8 cellular contexts compared by ENCODE assay signal in the genomic region with DNA sequence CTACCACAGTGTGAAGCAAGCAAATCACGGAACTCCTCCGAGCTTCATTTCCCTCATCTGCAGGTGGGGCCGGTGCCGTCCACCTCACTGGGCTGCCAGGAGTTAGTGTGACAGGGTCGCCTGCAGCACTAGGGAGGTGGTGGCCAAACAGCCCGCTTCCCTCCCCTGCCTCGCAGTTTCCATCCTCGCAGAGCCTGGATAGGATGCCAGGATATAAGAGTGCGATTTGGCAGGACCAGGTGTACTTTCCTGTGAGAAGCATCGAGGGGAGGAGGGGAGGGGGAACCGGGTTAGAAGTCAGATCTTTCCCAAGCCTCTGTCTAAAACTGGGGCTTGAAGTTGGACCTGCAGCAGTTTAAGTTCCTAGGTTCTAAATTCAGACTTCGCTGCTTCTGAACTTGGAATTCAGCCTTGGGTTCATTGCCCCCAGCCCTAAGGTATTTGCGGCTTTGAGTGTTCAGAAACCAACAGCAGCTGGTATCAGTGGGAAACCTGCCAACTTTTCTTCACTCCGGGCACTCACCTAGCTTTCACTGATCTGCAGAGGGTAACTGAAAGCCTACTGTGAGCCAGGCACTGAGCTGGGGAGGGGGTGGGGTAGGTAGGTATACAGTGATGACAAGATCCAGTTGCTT. TPM values are rescaled to one million over a fixed set of nuclear protein-coding genes. Genes with fewer than 3 reads are reported as not detected.
DNase-seq lines count a peak whose midpoint lies in the region; ATAC-seq, FAIRE-seq and TF ChIP-seq lines count a peak whose summit lies in the region.

No MANE protein-coding gene starts in this region.

- no peaks in the 10 kb centered on the region for H3K79me2 ChIP-seq in neural progenitor cell (ENCODE audit: low read depth)

- H4K20me1 ChIP-seq in neural progenitor cell (ENCODE audit: low read depth): peaks cover 19% of the 10 kb centered on the region

- H3K27ac ChIP-seq in neural progenitor cell: no peak overlapping the region

- peak; percentile 28 for FAIRE-seq in GM19239 (lab: Jason Lieb, UNC)

- TF ChIP-seq CTCF in fibroblast of the aortic adventitia (IDR thresholded peaks at IDR 0.05; ENCODE audit: insufficient read depth, low read length) (no peak), neural progenitor cell (IDR thresholded peaks at IDR 0.05) (no peak)

- H2AFZ ChIP-seq in neural progenitor cell (replicated peaks): no peak overlapping the region

- H3K27ac Mint-ChIP-seq in neural progenitor cell: no peak overlapping the region

- no peak for ATAC-seq in GM21360 (IDR thresholded peaks at IDR 0.05; ENCODE audit: unreplicated experiment)
- no peak for ATAC-seq in GM21825 (IDR thresholded peaks at IDR 0.05; ENCODE audit: unreplicated experiment)

- peaks cover 3% of the 10 kb centered on the region for H3K9me3 Mint-ChIP-seq in neural progenitor cell

- no peak for DNase-seq in GM19239 (ENCODE audit: insufficient read length, low spot score)
- peak; percentile 50 to 80 for DNase-seq in NCI-H524 (lab: John Stamatoyannopoulos, UW)
- DNase-seq in activated T-helper 1 cell treated with anti-CD3 and anti-CD28 coated beads, Interleukin-2, amount 50 U/mL, for 16 hours (ENCODE audit: low read depth in 1 of 2, low spot score in 1 of 2): peak; percentile 9 to 20
- DNase-seq in fibroblast of the aortic adventitia (ENCODE audit: low read depth): peak; percentile 55
- DNase-seq in neural progenitor cell (ENCODE audit: low spot score): peak; percentile 30
- DNase-seq in hepatic stellate cell (ENCODE audit: low spot score): no peak

- no peak overlapping the region for H3K9ac ChIP-seq in neural progenitor cell

- H3K4me3 ChIP-seq in fibroblast of the aortic adventitia (ENCODE audit: low read depth, low read length) (peak overlapping the region; percentile 80), neural progenitor cell (peak overlapping the region; percentile 61)

- H3F3A ChIP-seq in neural progenitor cell (ENCODE audit: low read depth): peaks cover 32% of the 10 kb centered on the region

- no peaks in the 10 kb centered on the region for H3K9me3 ChIP-seq in neural progenitor cell (ENCODE audit: low read depth)

- H3K36me3 Mint-ChIP-seq in neural progenitor cell: peaks cover 4% of the 10 kb centered on the region

- peaks cover 19% of the 10 kb centered on the region for H3K4me1 ChIP-seq in neural progenitor cell

- no peaks in the 10 kb centered on the region for H3K36me3 ChIP-seq in neural progenitor cell

- H3K4me2 ChIP-seq in neural progenitor cell: peak overlapping the region; percentile 84

- H3K4me1 Mint-ChIP-seq in neural progenitor cell: peaks cover 17% of the 10 kb centered on the region

- H3K27me3 ChIP-seq in neural progenitor cell: peaks cover 65% of the 10 kb centered on the region

- H3K27me3 Mint-ChIP-seq in neural progenitor cell (ENCODE audit: insufficient read depth, low read depth): peaks cover 23% of the 10 kb centered on the region

- peak overlapping the region; percentile 94 for H3K4me3 Mint-ChIP-seq in neural progenitor cell

RNA-seq across cellular contexts. Expression of gene JUN, which starts 1.7 kb away (rescaled TPM):
- total RNA-seq in fibroblast of the aortic adventitia (ENCODE audit: low replicate concordance) (30.7 and 55.0 TPM in 2 replicates), neural progenitor cell (ENCODE audit: low replicate concordance) (10.2 and 16.8 TPM in 2 replicates)

Comparison
In these comparisons a context has a peak if more than half of its experiments do, and no peak if none do; other contexts are left out.
1. DNase-seq: peak in NCI-H524 (2 of 2), activated T-helper 1 cell treated with anti-CD3 and anti-CD28 coated beads, Interleukin-2, amount 50 U/mL, for 16 hours (2 of 2), fibroblast of the aortic adventitia (single experiment) and neural progenitor cell (single experiment); none in GM19239 (single experiment) and hepatic stellate cell (single experiment).